In genomic region chr7:40141916-40142315, GRCh38 we compare ENCODE assay signal across 1 cellular context.
TF ChIP-seq lines count a peak whose summit lies in the region.

No MANE protein-coding gene starts in this region.

TF ChIP-seq in HCT116, 20 proteins besides CTCF, POLR2A, EP300 and RAD21:
- peak; percentile 73 for TF ChIP-seq CBX3 (IDR thresholded peaks at IDR 0.05; ENCODE audit: low read depth)
- peak; percentile 73 for TF ChIP-seq FOSL1 (IDR thresholded peaks at IDR 0.05; ENCODE audit: low read depth)
- TF ChIP-seq JUND (IDR thresholded peaks at IDR 0.05) = peak; percentile 73
- TF ChIP-seq SP1 (IDR thresholded peaks at IDR 0.05; ENCODE audit: low read depth) = peak; percentile 58; the same call in 1 of the 2 replicates
